In the genomic region with DNA sequence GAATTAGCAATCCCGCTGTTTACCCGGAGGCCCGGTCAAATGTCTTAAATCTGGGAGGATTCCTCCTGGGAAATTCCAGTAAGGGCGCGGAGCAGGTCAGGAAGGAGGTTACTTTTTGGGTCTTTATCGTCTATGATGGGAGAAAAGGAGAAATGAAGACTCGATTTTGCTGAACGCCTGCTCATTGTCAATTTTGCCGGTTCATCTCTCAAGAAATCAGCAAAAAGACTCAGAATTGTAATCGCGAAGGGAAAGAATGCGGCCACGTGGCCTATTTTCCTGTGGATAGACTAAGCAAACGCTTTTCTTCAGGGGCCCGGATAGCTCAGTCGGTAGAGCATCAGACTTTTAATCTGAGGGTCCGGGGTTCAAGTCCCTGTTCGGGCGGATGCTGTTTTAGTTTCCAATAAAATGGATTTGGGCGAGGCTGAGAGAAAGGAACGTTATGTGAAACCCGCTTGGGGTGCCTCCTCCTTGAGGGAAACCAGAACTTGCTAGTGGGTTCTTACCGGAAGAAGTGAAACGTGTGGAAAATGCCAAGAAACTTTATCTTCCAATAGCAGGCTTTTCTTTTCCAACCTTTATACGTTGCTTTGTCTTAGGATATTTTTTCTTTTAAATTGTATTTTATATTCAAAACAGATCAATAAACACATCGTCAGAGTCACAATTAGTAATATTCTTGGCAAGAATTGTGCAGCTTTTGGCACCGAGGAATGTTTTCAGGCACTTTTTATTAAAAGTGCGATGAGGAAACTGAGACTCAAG, we compare ENCODE assay signal across 1 cellular context.
TF ChIP-seq lines count a peak whose summit lies in the region.

No MANE protein-coding gene starts in this region.

TF ChIP-seq in SK-N-SH, 30 proteins besides CTCF, POLR2A, EP300 and RAD21 (continued from another document):
- TF ChIP-seq PBX3 (IDR thresholded peaks at IDR 0.05): no peak
- no peak for TF ChIP-seq NFIC (IDR thresholded peaks at IDR 0.05; ENCODE audit: borderline replicate concordance)
- TF ChIP-seq GABPA (IDR thresholded peaks at IDR 0.05; ENCODE audit: low read depth): 0 out of 2 replicates have a peak, but pooled peaks have one; percentile 25
- TF ChIP-seq ELF1 (IDR thresholded peaks at IDR 0.05): no peak
- peak; percentile 92 for TF ChIP-seq TEAD4 (IDR thresholded peaks at IDR 0.05; ENCODE audit: borderline replicate concordance, insufficient read depth)
- TF ChIP-seq MXI1 (IDR thresholded peaks at IDR 0.05; ENCODE audit: low read depth, low read length): peak; percentile 81
